ENCODE assay signal across 17 cellular contexts in the genomic region with DNA sequence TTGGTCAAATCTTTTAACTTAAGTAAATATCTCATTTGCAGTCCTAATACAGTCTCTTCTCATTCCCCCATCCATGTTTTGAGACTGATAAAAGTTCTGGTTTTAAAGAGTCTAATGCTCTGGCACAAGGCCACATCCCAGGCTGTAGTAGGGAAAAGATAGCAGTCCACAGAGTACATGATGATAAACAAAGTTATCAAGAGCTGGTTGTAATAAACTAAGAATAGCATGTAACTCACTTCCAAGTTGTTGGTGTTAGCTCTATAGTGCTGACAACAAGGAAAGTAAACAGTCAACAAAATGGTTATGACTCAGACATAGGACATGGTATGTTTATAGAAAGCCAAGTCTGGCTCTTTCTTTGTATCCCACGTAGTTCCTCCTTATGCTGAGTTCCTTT. TPM values are rescaled to one million over a fixed set of nuclear protein-coding genes. Genes with fewer than 3 reads are reported as not detected.
DNase-seq lines count a peak whose midpoint lies in the region; ATAC-seq and TF ChIP-seq lines count a peak whose summit lies in the region.
"Had no signal": no experiment of that assay in that cellular context is flagged by ENCODE, and none has a peak within 500 bp of the region (broad histone marks: within the 10 kb centered on the region; RNA-seq: fewer than 3 reads in every experiment).

No MANE protein-coding gene starts in this region.

- H3K4me3 ChIP-seq in HFF-Myc (replicated peaks; ENCODE audit: low read depth, low read length) (no peak overlapping the region), gastrocnemius medialis (no peak overlapping the region)

- no peaks in the 10 kb centered on the region for H3K9me3 ChIP-seq in gastrocnemius medialis
- H3K9me3 ChIP-seq: neutrophil had no signal

- no peaks in the 10 kb centered on the region for H3K27me3 ChIP-seq in gastrocnemius medialis
- H3K27me3 ChIP-seq: neutrophil had no signal

- peaks cover 4 to 11% of the 10 kb centered on the region in 2 donors for H3K4me1 ChIP-seq in gastrocnemius medialis

- ATAC-seq in Right ventricle myocardium superior (ENCODE audit: poor library complexity) (peak; percentile 98), gastrocnemius medialis (peak; percentile 93 to 97), HG02759 (IDR thresholded peaks at IDR 0.05; ENCODE audit: unreplicated experiment) (no peak)

- intact Hi-C loops in Right ventricle myocardium superior (cut with DNase I) (no loop called here), gastrocnemius medialis (cut with DNase I; ENCODE audit: low total_unique reads) (no loop called here)

- in situ Hi-C loops in gastrocnemius medialis (cut with MboI; ENCODE audit: low sequenced_read_pairs in 4 of 4) = no loop called here

- TF ChIP-seq POLR2A in gastrocnemius medialis (IDR thresholded peaks at IDR 0.05) = no peak

- no peaks in the 10 kb centered on the region for H3K36me3 ChIP-seq in gastrocnemius medialis
- H3K36me3 ChIP-seq: neutrophil had no signal

- H3K27ac ChIP-seq in gastrocnemius medialis = peak overlapping the region in 2 of 4 donors; percentile 36 to 56
- H3K27ac ChIP-seq: neutrophil had no signal

- TF ChIP-seq CTCF in HFF-Myc (IDR thresholded peaks at IDR 0.05; ENCODE audit: low read depth, low read length, missing control alignments) (no peak), gastrocnemius medialis (IDR thresholded peaks at IDR 0.05 in 4 of 5, conservative IDR thresholded peaks at IDR 0.05 in 1 of 5) (no peak)

- DNase-seq in HFF-Myc (ENCODE audit: extremely low read depth, low read depth) (peak; percentile 48), astrocyte of the hippocampus (ENCODE audit: low read depth, low spot score) (peak; percentile 48), Right ventricle myocardium superior (no peak), gastrocnemius medialis (no peak), anterior cingulate cortex (lab: John Stamatoyannopoulos, UW) (no peak), pons (ENCODE audit: low spot score) (no peak), amygdala (lab: John Stamatoyannopoulos, UW) (no peak)
- DNase-seq: CD8-positive, alpha-beta memory T cell; kidney glomerular epithelial cell; NCI-H1092 treated with DMSO at 0.1 percent for 48 hours; NCI-H510A; SHP77 treated with DMSO at 0.1 percent for 48 hours; stimulated activated CD4-positive, alpha-beta T cell treated with anti-CD3 and anti-CD28 coated beads, Interleukin-1b, Interleukin-23, amount 100 ng/mL, for 48 hours; stimulated activated naive CD4-positive, alpha-beta T cell treated with Interleukin-2 at 50 U/mL for 16 hours had no signal

RNA-seq across cellular contexts. Expression of gene AREG, which starts 21.8 kb away (rescaled TPM):
- total RNA-seq in Right ventricle myocardium superior (0.75 TPM), gastrocnemius medialis (10 to 100 TPM in 3 of 4 donors, 1 to 10 TPM in 1; 4.0 to 56.1 (median 22.5) TPM)
- total RNA-seq: frontal cortex had no signal

RNA-seq across cellular contexts. Expression of gene EREG, which starts 58.2 kb away (rescaled TPM):
- total RNA-seq in Right ventricle myocardium superior (not detected), gastrocnemius medialis (under 1 TPM in 2 of 4 donors, not detected in 2; 0.07 to 0.84 TPM)
- total RNA-seq: CD8-positive, alpha-beta memory T cell; frontal cortex had no signal

Comparison
In these comparisons a context has a peak if more than half of its experiments do, and no peak if none do; other contexts are left out.
1. DNase-seq: peak in HFF-Myc (single experiment) and astrocyte of the hippocampus (single experiment); none in Right ventricle myocardium superior (single experiment), gastrocnemius medialis (0 of 2), anterior cingulate cortex (0 of 58), pons (single experiment) and amygdala (0 of 56).